18 cellular contexts compared by ENCODE assay signal in genomic region chr17:78997231-78997741, GRCh38. TPM values are rescaled to one million over a fixed set of nuclear protein-coding genes. Genes with fewer than 3 reads are reported as not detected.
DNase-seq lines count a peak whose midpoint lies in the region; ATAC-seq, FAIRE-seq and TF ChIP-seq lines count a peak whose summit lies in the region.
"Had no signal": no experiment of that assay in that cellular context is flagged by ENCODE, and none has a peak within 500 bp of the region (broad histone marks: within the 10 kb centered on the region; RNA-seq: fewer than 3 reads in every experiment).

No MANE protein-coding gene starts in this region.

- ATAC-seq in right lobe of liver, result no peak
- ATAC-seq in HepG2, result no peak
- peak; percentile 62 for ATAC-seq in esophagus mucosa
- no peak for ATAC-seq in aorta (ENCODE audit: low FRiP score)
- no peak for ATAC-seq in GM18520 (IDR thresholded peaks at IDR 0.05; ENCODE audit: unreplicated experiment)

- in situ Hi-C loops in HepG2 (cut with HindIII; ENCODE audit: extremely low pct_ligation_motif_present, low pct_unique_long_range_greater_than_20kb), result no loop called here

- no peak overlapping the region for H3K4me2 ChIP-seq in HepG2 (ENCODE audit: low read depth, low read length)
- H3K4me2 ChIP-seq in neural progenitor cell, result no peak overlapping the region

- FAIRE-seq in HepG2 (lab: Jason Lieb, UNC), result no peak
- FAIRE-seq: colon, islet of Langerhans had no signal

- H3K4me1 Mint-ChIP-seq in neural progenitor cell, result peaks cover 4% of the 10 kb centered on the region

- H2AFZ ChIP-seq in HepG2 (ENCODE audit: low read length) (no peak overlapping the region), neural progenitor cell (replicated peaks) (no peak overlapping the region)

- no peak overlapping the region for H3K27ac ChIP-seq in right lobe of liver
- H3K27ac ChIP-seq in HepG2 (ENCODE audit: extremely low read length, insufficient read depth, low read length), result no peak overlapping the region
- H3K27ac ChIP-seq in neural progenitor cell, result no peak overlapping the region
- no peak overlapping the region for H3K27ac ChIP-seq in aorta (ENCODE audit: low read depth in 1 of 2, low read length in 2 of 2)
- H3K27ac ChIP-seq: psoas muscle had no signal

- H3K4me3 Mint-ChIP-seq in neural progenitor cell, result no peak overlapping the region
- H3K4me3 Mint-ChIP-seq: IgD-negative memory B cell; T-helper 1 cell treated with Interleukin-12 subunit alpha and Interleukin-12 subunit beta and Interleukin-4 antibody, amounts not matched to agents 30 μg/mL and 1 μg/mL, for 36 hours had no signal

- intact Hi-C loops in right lobe of liver (cut with DNase I), result no loop called here
- intact Hi-C loops in HepG2 (cut with micrococcal nuclease; ENCODE audit: unreplicated experiment), result no loop called here
- intact Hi-C loops in aorta (cut with DNase I), result no loop called here

- DNase-seq in right lobe of liver, result peak; percentile 18 to 39 (median 38)
- DNase-seq in HepG2 (ENCODE audit: low spot score), result no peak
- DNase-seq in neural progenitor cell (ENCODE audit: low spot score), result no peak
- peak; percentile 44 to 76 for DNase-seq in aorta
- DNase-seq in middle frontal gyrus (ENCODE audit: extremely low spot score, low spot score), result no peak
- no peak for DNase-seq in T-helper 2 cell
- DNase-seq: activated gamma-delta T cell treated with Interleukin-2 at 50 U/mL for 16 hours, erythroblast, NCI-H1048, NCI-H2171 treated with DMSO at 0.1 percent for 48 hours, psoas muscle had no signal

- no peaks in the 10 kb centered on the region for H3F3A ChIP-seq in neural progenitor cell (ENCODE audit: low read depth)

- no peak overlapping the region for H3K4me3 ChIP-seq in right lobe of liver
- no peak overlapping the region for H3K4me3 ChIP-seq in HepG2 (replicated peaks in 1 of 3; ENCODE audit: insufficient read depth in 1 of 3, low read depth in 2 of 3, low read length in 3 of 3)
- H3K4me3 ChIP-seq in neural progenitor cell, result no peak overlapping the region
- H3K4me3 ChIP-seq in aorta (ENCODE audit: low read length in 2 of 2), result no peak overlapping the region
- H3K4me3 ChIP-seq: ascending aorta, psoas muscle had no signal

- H3K9me3 Mint-ChIP-seq in neural progenitor cell, result no peaks in the 10 kb centered on the region
- H3K9me3 Mint-ChIP-seq: T-helper 1 cell treated with Interleukin-12 subunit alpha and Interleukin-12 subunit beta and Interleukin-4 antibody, amounts not matched to agents 30 μg/mL and 1 μg/mL, for 36 hours had no signal

- H3K9ac ChIP-seq in HepG2 (ENCODE audit: insufficient read depth, low read depth, low read length) (no peak overlapping the region), neural progenitor cell (no peak overlapping the region)

- H3K9me3 ChIP-seq in right lobe of liver (no peaks in the 10 kb centered on the region), HepG2 (ENCODE audit: low read length) (no peaks in the 10 kb centered on the region), neural progenitor cell (ENCODE audit: low read depth) (no peaks in the 10 kb centered on the region), aorta (ENCODE audit: control insufficient read depth, low read length) (no peaks in the 10 kb centered on the region)
- H3K9me3 ChIP-seq: ascending aorta, psoas muscle had no signal

- H3K27ac Mint-ChIP-seq in neural progenitor cell, result peak overlapping the region; percentile 29
- H3K27ac Mint-ChIP-seq: T-helper 1 cell treated with Interleukin-12 subunit alpha and Interleukin-12 subunit beta and Interleukin-4 antibody, amounts not matched to agents 30 μg/mL and 1 μg/mL, for 36 hours had no signal

- TF ChIP-seq POLR2A in right lobe of liver (IDR thresholded peaks at IDR 0.05) (no peak), HepG2 (IDR thresholded peaks at IDR 0.05; ENCODE audit: insufficient read depth in 1 of 2, low read depth in 2 of 2, low read length in 2 of 2) (no peak)

- H3K36me3 Mint-ChIP-seq in neural progenitor cell, result peaks cover 25% of the 10 kb centered on the region

- BruUV-seq in HepG2 (replicated peaks; lab: Mats Ljungman, UMichigan), result no TSS peak

- TF ChIP-seq CTCF in right lobe of liver (IDR thresholded peaks at IDR 0.05), result no peak
- TF ChIP-seq CTCF in HepG2 (CRISPR knock-in tag; IDR thresholded peaks at IDR 0.05), result no peak
- no peak for TF ChIP-seq CTCF in neural progenitor cell (IDR thresholded peaks at IDR 0.05)

- TF ChIP-seq EP300 in HepG2 (IDR thresholded peaks at IDR 0.05; ENCODE audit: low read depth in 2 of 2, low read length in 2 of 2) (no peak), HepG2 (CRISPR knock-in tag; IDR thresholded peaks at IDR 0.05; ENCODE audit: borderline replicate concordance) (no peak)

- H3K4me1 ChIP-seq in right lobe of liver, result no peaks in the 10 kb centered on the region
- H3K4me1 ChIP-seq in HepG2 (ENCODE audit: insufficient read depth, low read length), result no peaks in the 10 kb centered on the region
- no peaks in the 10 kb centered on the region for H3K4me1 ChIP-seq in neural progenitor cell
- peaks cover 0 to 3% of the 10 kb centered on the region in 2 donors for H3K4me1 ChIP-seq in aorta (ENCODE audit: control insufficient read depth in 1 of 2, insufficient read depth in 2 of 2, low read length in 2 of 2)

- H3K79me2 ChIP-seq in HepG2 (ENCODE audit: insufficient read depth, low read length), result peaks cover 16% of the 10 kb centered on the region
- H3K79me2 ChIP-seq in neural progenitor cell (ENCODE audit: low read depth), result no peaks in the 10 kb centered on the region

- WGBS in right lobe of liver (ENCODE audit: insufficient coverage, low coverage, low lambda C conversion rate, missing lambda C conversion rate), result 100% methylated on average over 3 of the region's 27 CpGs
- 95% methylated on average over 20 of the region's 27 CpGs for WGBS in HepG2 (ENCODE audit: low lambda C conversion rate)
- WGBS in aorta, 2 donors, result 95 to 96% methylated on average over 26 to 27 of the region's 27 CpGs

- H4K20me1 ChIP-seq in HepG2 (ENCODE audit: insufficient read depth, low read length) (no peaks in the 10 kb centered on the region; the same call in 1 of the 2 replicates), neural progenitor cell (ENCODE audit: low read depth) (peaks cover 39% of the 10 kb centered on the region)

- H3K27me3 Mint-ChIP-seq in neural progenitor cell (ENCODE audit: insufficient read depth, low read depth), result peaks cover 3% of the 10 kb centered on the region
- H3K27me3 Mint-ChIP-seq: IgD-negative memory B cell had no signal

- POLR2A ChIA-PET in HepG2 (lab: Yijun Ruan, JAX), result interaction anchor here (1.2 to 1.3 kb wide), 2 partner anchors 17 to 29 kb away, joined by 4 to 5 read pairs; partner anchors contain the start of gene LGALS3BP

- H3K36me3 ChIP-seq in right lobe of liver, result peaks cover 0 to 27% (median 2%) of the 10 kb centered on the region in 4 donors
- peaks cover 34 to 72% of the 10 kb centered on the region in 2 experiments for H3K36me3 ChIP-seq in HepG2 (replicated peaks in 1 of 2; ENCODE audit: control insufficient read depth in 1 of 2, insufficient read depth in 2 of 2, low read length in 2 of 2)
- H3K36me3 ChIP-seq in neural progenitor cell, result no peaks in the 10 kb centered on the region
- H3K36me3 ChIP-seq in aorta (ENCODE audit: control insufficient read depth in 1 of 2, insufficient read depth in 2 of 2, low read length in 1 of 2), result peaks cover 0 to 2% of the 10 kb centered on the region in 2 donors

- no peak for TF ChIP-seq RAD21 in HepG2 (CRISPR knock-in tag; IDR thresholded peaks at IDR 0.05)

- CTCF ChIA-PET in HepG2 (lab: Yijun Ruan, JAX; ENCODE audit: low intra/inter-chr PET ratio, low total read pairs), result no interaction called here

- H3K27me3 ChIP-seq in right lobe of liver, result no peaks in the 10 kb centered on the region
- no peaks in the 10 kb centered on the region for H3K27me3 ChIP-seq in HepG2 (ENCODE audit: control insufficient read depth in 1 of 2, insufficient read depth in 2 of 2, low read length in 2 of 2)
- H3K27me3 ChIP-seq in neural progenitor cell, result no peaks in the 10 kb centered on the region
- no peaks in the 10 kb centered on the region for H3K27me3 ChIP-seq in aorta (ENCODE audit: control insufficient read depth in 1 of 2, insufficient read depth in 2 of 2, low read length in 1 of 2)
- H3K27me3 ChIP-seq: ascending aorta had no signal

RNA-seq across cellular contexts. Expression of gene CANT1, which starts 12.3 kb away (rescaled TPM):
- total RNA-seq in right lobe of liver (10 to 100 TPM; 15.6 to 26.3 (median 18.7) TPM), HepG2 (2016; rRNA removed; fragmentation: Illumina TruSeq; extraction: Trizol) (24.9 and 34.1 TPM in 2 replicates), esophagus mucosa (55.5 TPM), neural progenitor cell (ENCODE audit: low replicate concordance) (24.3 and 61.3 TPM in 2 replicates), aorta (10 to 100 TPM; 37.5 to 45.5 TPM)
- total RNA-seq in HepG2 (2016; cell fraction: cytosol; rRNA removed; fragmentation: Illumina TruSeq; extraction: Trizol; ENCODE audit: low read depth), result 4.7 and 7.2 TPM in 2 replicates
- total RNA-seq in HepG2 (2016; cell fraction: insoluble cytoplasmic fraction; rRNA removed; fragmentation: Illumina TruSeq; extraction: Trizol), result 22.7 and 35.6 TPM in 2 replicates
- 18.3 and 22.7 TPM in 2 replicates for total RNA-seq in HepG2 (2016; cell fraction: membrane; rRNA removed; fragmentation: Illumina TruSeq; extraction: Trizol)
- 34.4 and 36.1 TPM in 2 replicates for total RNA-seq in HepG2 (2016; cell fraction: nucleus; rRNA removed; fragmentation: Illumina TruSeq; extraction: Trizol)
- polyA plus RNA-seq in HepG2 (2011; rRNA removed) (42.1 and 42.6 TPM in 2 replicates), aorta (10 to 100 TPM; 11.0 to 14.5 TPM)
- polyA plus RNA-seq in HepG2 (2011; cell fraction: cytosol; rRNA removed), result 32.0 and 42.2 TPM in 2 replicates
- polyA plus RNA-seq in HepG2 (2011; cell fraction: nucleus; rRNA removed), result 39.8 and 43.1 TPM in 2 replicates
- 25.0 and 32.7 TPM in 2 replicates for polyA plus RNA-seq in HepG2 (2012)
- polyA plus RNA-seq in HepG2 (2016; cell fraction: cytosol; fragmentation: Illumina TruSeq; extraction: Trizol; ENCODE audit: low read depth), result 5.6 TPM in 2 replicates
- 23.0 and 24.4 TPM in 2 replicates for polyA plus RNA-seq in HepG2 (2016; cell fraction: insoluble cytoplasmic fraction; fragmentation: Illumina TruSeq; extraction: Trizol; ENCODE audit: low read depth)
- polyA plus RNA-seq in HepG2 (2016; cell fraction: membrane; fragmentation: Illumina TruSeq; extraction: Trizol; ENCODE audit: low read depth), result 13.8 and 16.2 TPM in 2 replicates
- polyA plus RNA-seq in HepG2 (2016; cell fraction: nucleus; fragmentation: Illumina TruSeq; extraction: Trizol; ENCODE audit: insufficient read depth, low read depth), result 44.9 and 45.4 TPM in 2 replicates
- 46.8 and 73.3 TPM in 2 replicates for polyA minus RNA-seq in HepG2 (2011; rRNA and poly(A)+ RNA removed; ENCODE audit: low replicate concordance)
- polyA minus RNA-seq in HepG2 (2011; cell fraction: cytosol; rRNA and poly(A)+ RNA removed), result 34.5 and 40.3 TPM in 2 replicates
- polyA minus RNA-seq in HepG2 (2011; cell fraction: nucleus; rRNA and poly(A)+ RNA removed), result 27.8 and 31.3 TPM in 2 replicates

RNA-seq across cellular contexts. Expression of gene LGALS3BP, which starts 17.6 kb away (rescaled TPM):
- 100 to 1,000 TPM in 4 of 6 experiments, 10 to 100 TPM in 2; 82.8 to 257 (median 121) TPM for total RNA-seq in right lobe of liver
- 116 and 332 TPM in 2 replicates for total RNA-seq in HepG2 (2016; rRNA removed; fragmentation: Illumina TruSeq; extraction: Trizol)
- 62.3 and 63.4 TPM in 2 replicates for total RNA-seq in HepG2 (2016; cell fraction: cytosol; rRNA removed; fragmentation: Illumina TruSeq; extraction: Trizol; ENCODE audit: low read depth)
- total RNA-seq in HepG2 (2016; cell fraction: insoluble cytoplasmic fraction; rRNA removed; fragmentation: Illumina TruSeq; extraction: Trizol), result 116 and 342 TPM in 2 replicates
- total RNA-seq in HepG2 (2016; cell fraction: membrane; rRNA removed; fragmentation: Illumina TruSeq; extraction: Trizol), result 57.6 and 60.1 TPM in 2 replicates
- 311 and 384 TPM in 2 replicates for total RNA-seq in HepG2 (2016; cell fraction: nucleus; rRNA removed; fragmentation: Illumina TruSeq; extraction: Trizol)
- polyA plus RNA-seq in HepG2 (2011; rRNA removed), result 137 and 185 TPM in 2 replicates
- polyA plus RNA-seq in HepG2 (2011; cell fraction: cytosol; rRNA removed), result 89.4 and 111 TPM in 2 replicates
- 667 and 704 TPM in 2 replicates for polyA plus RNA-seq in HepG2 (2011; cell fraction: nucleus; rRNA removed)
- 341 and 458 TPM in 2 replicates for polyA plus RNA-seq in HepG2 (2012)
- polyA plus RNA-seq in HepG2 (2016; cell fraction: cytosol; fragmentation: Illumina TruSeq; extraction: Trizol; ENCODE audit: low read depth), result 36.8 and 37.2 TPM in 2 replicates
- polyA plus RNA-seq in HepG2 (2016; cell fraction: insoluble cytoplasmic fraction; fragmentation: Illumina TruSeq; extraction: Trizol; ENCODE audit: low read depth), result 103 and 140 TPM in 2 replicates
- 41.5 and 48.5 TPM in 2 replicates for polyA plus RNA-seq in HepG2 (2016; cell fraction: membrane; fragmentation: Illumina TruSeq; extraction: Trizol; ENCODE audit: low read depth)
- polyA plus RNA-seq in HepG2 (2016; cell fraction: nucleus; fragmentation: Illumina TruSeq; extraction: Trizol; ENCODE audit: insufficient read depth, low read depth), result 669 and 711 TPM in 2 replicates
- 165 and 565 TPM in 2 replicates for polyA minus RNA-seq in HepG2 (2011; rRNA and poly(A)+ RNA removed; ENCODE audit: low replicate concordance)
- 316 and 377 TPM in 2 replicates for polyA minus RNA-seq in HepG2 (2011; cell fraction: cytosol; rRNA and poly(A)+ RNA removed)
- polyA minus RNA-seq in HepG2 (2011; cell fraction: nucleus; rRNA and poly(A)+ RNA removed), result 112 and 148 TPM in 2 replicates
- total RNA-seq in esophagus mucosa, result 193 TPM
- 17.5 and 64.3 TPM in 2 replicates for total RNA-seq in neural progenitor cell (ENCODE audit: low replicate concordance)
- total RNA-seq in aorta, result 100 to 1,000 TPM; 110 to 156 TPM
- polyA plus RNA-seq in aorta, result 100 to 1,000 TPM in 1 of 2 donors, 10 to 100 TPM in 1; 70.7 to 174 TPM

RNA-seq across cellular contexts. Expression of gene C1QTNF1, which starts 26.7 kb away (rescaled TPM):
- total RNA-seq in right lobe of liver (10 to 100 TPM in 5 of 6 experiments, 1 to 10 TPM in 1; 9.8 to 40.2 (median 26.2) TPM), HepG2 (2016; rRNA removed; fragmentation: Illumina TruSeq; extraction: Trizol) (0.18 and 0.36 TPM in 2 replicates), esophagus mucosa (4.1 TPM), neural progenitor cell (ENCODE audit: low replicate concordance) (1.4 and 2.6 TPM in 2 replicates), aorta (100 to 1,000 TPM; 157 to 439 TPM)
- total RNA-seq in HepG2 (2016; cell fraction: cytosol; rRNA removed; fragmentation: Illumina TruSeq; extraction: Trizol; ENCODE audit: low read depth), result 0.30 TPM in 1 of 2 replicates, not detected in the other
- total RNA-seq in HepG2 (2016; cell fraction: insoluble cytoplasmic fraction; rRNA removed; fragmentation: Illumina TruSeq; extraction: Trizol), result 0.10 and 0.58 TPM in 2 replicates
- 0.06 and 0.31 TPM in 2 replicates for total RNA-seq in HepG2 (2016; cell fraction: membrane; rRNA removed; fragmentation: Illumina TruSeq; extraction: Trizol)
- total RNA-seq in HepG2 (2016; cell fraction: nucleus; rRNA removed; fragmentation: Illumina TruSeq; extraction: Trizol), result 0.56 and 0.90 TPM in 2 replicates
- polyA plus RNA-seq in HepG2 (2011; rRNA removed) (0.86 and 2.1 TPM in 2 replicates), aorta (100 to 1,000 TPM in 1 of 2 donors, 10 to 100 TPM in 1; 98.8 to 361 TPM)
- polyA plus RNA-seq in HepG2 (2011; cell fraction: cytosol; rRNA removed), result 0.94 and 1.2 TPM in 2 replicates
- 1.4 TPM in 2 replicates for polyA plus RNA-seq in HepG2 (2011; cell fraction: nucleus; rRNA removed)
- polyA plus RNA-seq in HepG2 (2012), result 1.0 and 1.5 TPM in 2 replicates
- 0.08 TPM in 1 of 2 replicates, not detected in the other for polyA plus RNA-seq in HepG2 (2016; cell fraction: cytosol; fragmentation: Illumina TruSeq; extraction: Trizol; ENCODE audit: low read depth)
- 0.12 and 0.25 TPM in 2 replicates for polyA plus RNA-seq in HepG2 (2016; cell fraction: insoluble cytoplasmic fraction; fragmentation: Illumina TruSeq; extraction: Trizol; ENCODE audit: low read depth)
- 0.09 and 0.17 TPM in 2 replicates for polyA plus RNA-seq in HepG2 (2016; cell fraction: membrane; fragmentation: Illumina TruSeq; extraction: Trizol; ENCODE audit: low read depth)
- polyA plus RNA-seq in HepG2 (2016; cell fraction: nucleus; fragmentation: Illumina TruSeq; extraction: Trizol; ENCODE audit: insufficient read depth, low read depth), result 0.45 and 0.55 TPM in 2 replicates
- polyA minus RNA-seq in HepG2 (2011; rRNA and poly(A)+ RNA removed; ENCODE audit: low replicate concordance), result 2.2 TPM in 1 of 2 replicates, not detected in the other
- polyA minus RNA-seq in HepG2 (2011; cell fraction: cytosol; rRNA and poly(A)+ RNA removed), result 0.59 and 0.70 TPM in 2 replicates
- polyA minus RNA-seq in HepG2 (2011; cell fraction: nucleus; rRNA and poly(A)+ RNA removed), result 1.6 and 2.2 TPM in 2 replicates
- polyA plus RNA-seq: IgD-negative memory B cell had no signal

Comparison
In these comparisons a context has a peak if more than half of its experiments do, and no peak if none do; other contexts are left out.
1. DNase-seq: peak in right lobe of liver (3 of 3) and aorta (2 of 2); none in HepG2 (single experiment), neural progenitor cell (single experiment), middle frontal gyrus (single experiment) and T-helper 2 cell (0 of 5).